In the genomic region with DNA sequence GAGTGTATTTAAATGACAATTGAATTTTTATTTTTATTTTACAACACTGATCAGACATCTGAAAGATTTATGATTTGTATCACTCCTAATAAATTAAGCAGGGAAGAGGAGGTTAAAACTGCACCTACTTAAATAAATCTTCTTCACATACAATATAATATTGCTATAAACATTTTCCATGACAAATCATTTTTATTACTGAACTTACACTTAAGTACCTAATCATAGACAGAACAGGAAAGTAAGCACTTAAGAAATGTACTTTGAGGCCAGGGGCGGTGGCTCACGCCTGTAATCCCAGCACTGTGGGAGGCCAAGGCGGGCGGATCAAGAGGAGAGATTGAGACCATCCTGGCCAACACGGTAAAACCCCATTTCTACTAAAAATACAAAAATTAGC, we compare ENCODE assay signal across 15 cellular contexts. TPM values are rescaled to one million over a fixed set of nuclear protein-coding genes. Genes with fewer than 3 reads are reported as not detected.
A peak's percentile ranks its signal among the peaks of the same experiment; 100 is the strongest.
DNase-seq lines count a peak whose midpoint lies in the region; ATAC-seq and TF ChIP-seq lines count a peak whose summit lies in the region.
"Had no signal": no experiment of that assay in that cellular context is flagged by ENCODE, and none has a peak within 500 bp of the region (broad histone marks: within the 10 kb centered on the region; RNA-seq: fewer than 3 reads in every experiment).

No MANE protein-coding gene starts in this region.

- H3K14ac ChIP-seq in IMR-90 (replicated peaks; ENCODE audit: low read depth, low read length) (no peak overlapping the region), trophoblast cell (ENCODE audit: low read length) (peak overlapping the region; percentile 91)

- 0 out of 2 replicates have a peak overlapping the region, but pooled peaks have one; percentile 13 for H4K91ac ChIP-seq in IMR-90 (ENCODE audit: insufficient read depth, low read depth, low read length)
- H4K91ac ChIP-seq in trophoblast cell (ENCODE audit: low read depth, low read length), result peak overlapping the region; percentile 85

- H4K8ac ChIP-seq in IMR-90 (ENCODE audit: low read depth in 2 of 2, low read length in 2 of 2) (0 out of 4 replicates have a peak overlapping the region, but pooled peaks of 1 of the 2 experiments have one; percentile 11), trophoblast cell (ENCODE audit: low read depth, low read length) (no peak overlapping the region)

- peaks cover 7% of the 10 kb centered on the region for H3K9me1 ChIP-seq in IMR-90 (ENCODE audit: insufficient read depth, low read length)

- ATAC-seq in IMR-90 (ENCODE audit: low read depth), result no peak
- ATAC-seq: activated T-helper 17 cell treated with anti-CD3 and anti-CD28 coated beads, Interleukin-2, amount 50 U/mL, for 72 hours had no signal

- in situ Hi-C loops in IMR-90 (cut with MboI; ENCODE audit: low sequenced_read_pairs) (no loop called here), HAP-1 (cut with MboI; ENCODE audit: low sequenced_read_pairs) (no loop called here)

- no CpG with 5 or more reads among the region's 5 CpGs for WGBS in IMR-90 (ENCODE audit: extremely low coverage in 2 of 2, insufficient read length in 1 of 2), 2 experiments
- no CpG with 5 or more reads among the region's 5 CpGs for WGBS in trophoblast cell (ENCODE audit: extremely low coverage, insufficient coverage, insufficient read length)

- no peak overlapping the region for H2AFZ ChIP-seq in ACC112 (ENCODE audit: low read length, unreplicated experiment)
- no peak overlapping the region for H2AFZ ChIP-seq in IMR-90 (replicated peaks; ENCODE audit: low read length, poor library complexity)
- H2AFZ ChIP-seq in fibroblast of lung (ENCODE audit: low read length), result no peak overlapping the region
- H2AFZ ChIP-seq in trophoblast cell (ENCODE audit: insufficient read depth, low read length, poor library complexity), result no peak overlapping the region

- no peak overlapping the region for H4K5ac ChIP-seq in IMR-90 (ENCODE audit: low read depth, low read length)

- H2AK5ac ChIP-seq in IMR-90 (ENCODE audit: low read depth, low read length) (peak overlapping the region; percentile 57; the same call in 1 of the 2 replicates), trophoblast cell (ENCODE audit: low read length) (no peak overlapping the region)

- peaks cover 3% of the 10 kb centered on the region; the same call in 1 of the 2 replicates for H4K20me1 ChIP-seq in IMR-90 (ENCODE audit: insufficient read depth, low read length)
- H4K20me1 ChIP-seq in fibroblast of lung (ENCODE audit: control insufficient read depth, extremely low read depth, insufficient read depth, low read length), result no peaks in the 10 kb centered on the region

- H3K36me3 ChIP-seq in ACC112 (ENCODE audit: insufficient read depth, low read length) (0 out of 2 replicates have a peak, but pooled peaks cover 5% of the 10 kb centered on the region), IMR-90 (ENCODE audit: control insufficient read depth, insufficient read depth, low read length) (peaks cover 2% of the 10 kb centered on the region; the same call in 1 of the 2 replicates), fibroblast of lung (ENCODE audit: control insufficient read depth, insufficient read depth, low read length) (peaks cover 1% of the 10 kb centered on the region), trophoblast cell (ENCODE audit: control insufficient read depth in 1 of 2, insufficient read depth in 2 of 2, low read length in 2 of 2) (peaks cover 8% of the 10 kb centered on the region in 2 experiments), HAP-1 (replicated peaks) (no peaks in the 10 kb centered on the region)

- no peak overlapping the region for H4K12ac ChIP-seq in trophoblast cell (ENCODE audit: low read depth, low read length)

- TF ChIP-seq RAD21 in IMR-90 (IDR thresholded peaks at IDR 0.05; ENCODE audit: low read length), result no peak

- H3K4me2 ChIP-seq in IMR-90 (ENCODE audit: low read depth, low read length) (no peak overlapping the region), fibroblast of lung (ENCODE audit: extremely low read depth, insufficient read depth, low read length) (peak overlapping the region; percentile 19), trophoblast cell (ENCODE audit: low read length) (no peak overlapping the region)
- H3K4me2 ChIP-seq: KMS-11 had no signal

- no peak overlapping the region for H2AK9ac ChIP-seq in IMR-90 (replicated peaks; ENCODE audit: low read depth, low read length, poor library complexity)

- no peaks in the 10 kb centered on the region for H3K27me3 ChIP-seq in ACC112 (ENCODE audit: insufficient read depth, low read length)
- no peaks in the 10 kb centered on the region for H3K27me3 ChIP-seq in IMR-90 (ENCODE audit: control insufficient read depth, insufficient read depth, low read length)
- H3K27me3 ChIP-seq in fibroblast of lung (ENCODE audit: control insufficient read depth, insufficient read depth, low read length), result no peaks in the 10 kb centered on the region
- H3K27me3 ChIP-seq in trophoblast cell (ENCODE audit: insufficient read depth, low read length), result no peaks in the 10 kb centered on the region
- H3K27me3 ChIP-seq in HAP-1 (ENCODE audit: low read depth), result no peaks in the 10 kb centered on the region
- H3K27me3 ChIP-seq: esophagus squamous epithelium had no signal

- no peak overlapping the region for H3K18ac ChIP-seq in IMR-90 (ENCODE audit: low read depth, low read length)
- no peak overlapping the region for H3K18ac ChIP-seq in trophoblast cell (ENCODE audit: low read length)

- H2BK120ac ChIP-seq in IMR-90 (ENCODE audit: low read depth, low read length) (peak overlapping the region; percentile 26), trophoblast cell (ENCODE audit: insufficient read depth, low read length, poor library complexity) (peak overlapping the region; percentile 88)

- H3K56ac ChIP-seq in IMR-90 (ENCODE audit: extremely low read depth, insufficient read depth, low read length), result no peak overlapping the region

- no peak overlapping the region for H2BK15ac ChIP-seq in IMR-90 (ENCODE audit: low read depth, low read length)

- H3K79me1 ChIP-seq in IMR-90 (ENCODE audit: low read depth in 1 of 2, low read length in 2 of 2) (peaks cover 4 to 43% of the 10 kb centered on the region in 2 experiments), trophoblast cell (ENCODE audit: low read length) (peaks cover 17% of the 10 kb centered on the region)

- H3K4ac ChIP-seq in IMR-90 (ENCODE audit: low read depth, low read length) (0 out of 2 replicates have a peak overlapping the region, but pooled peaks have one; percentile 39), trophoblast cell (ENCODE audit: low read depth, low read length) (no peak overlapping the region)

- no peak for TF ChIP-seq POLR2A in IMR-90 (IDR thresholded peaks at IDR 0.05; ENCODE audit: low read depth, low read length)

- dilution Hi-C loops in IMR-90 (cut with HindIII; ENCODE audit: low sequenced_read_pairs, unreplicated experiment), result no loop called here

- no TSS peak for BruUV-seq in IMR-90 (replicated peaks; lab: Mats Ljungman, UMichigan)

- intact Hi-C loops in IMR-90 (cut with micrococcal nuclease), result loop anchor here (5.0 kb wide), 1 partner anchor 48 kb away; the partner anchor contains the start of gene HBEGF

- H3K23ac ChIP-seq in IMR-90 (ENCODE audit: low read depth, low read length) (no peak overlapping the region), trophoblast cell (ENCODE audit: low read length) (no peak overlapping the region)

- H3K4me3 ChIP-seq in ACC112 (ENCODE audit: low read depth, low read length) (no peak overlapping the region), IMR-90 (ENCODE audit: insufficient read depth, low read depth, low read length) (no peak overlapping the region), fibroblast of lung (replicated peaks in 1 of 4; ENCODE audit: control extremely low read depth in 1 of 4, insufficient read depth in 1 of 4, low read depth in 3 of 4, low read length in 4 of 4) (no peak overlapping the region), trophoblast cell (ENCODE audit: low read depth, low read length) (no peak overlapping the region), HAP-1 (no peak overlapping the region)
- H3K4me3 ChIP-seq: esophagus squamous epithelium had no signal

- TF ChIP-seq CTCF in IMR-90 (conservative IDR thresholded peaks at IDR 0.05; ENCODE audit: low read depth, low read length) (no peak), fibroblast of lung (conservative IDR thresholded peaks at IDR 0.05 in 1 of 2, IDR thresholded peaks at IDR 0.05 in 1 of 2; ENCODE audit: low read depth in 1 of 2, low read length in 2 of 2) (no peak)

- no peak overlapping the region for H2BK5ac ChIP-seq in IMR-90 (ENCODE audit: low read depth, low read length, poor library complexity, severe bottlenecking)
- H2BK5ac ChIP-seq in trophoblast cell (ENCODE audit: low read depth, low read length, poor library complexity), result peak overlapping the region; percentile 95

- peak overlapping the region; percentile 87 for H3K27ac ChIP-seq in ACC112 (ENCODE audit: low read depth, low read length)
- peak overlapping the region; percentile 43; the same call in 1 of the 2 replicates for H3K27ac ChIP-seq in IMR-90 (ENCODE audit: insufficient read depth, low read length)
- peak overlapping the region; percentile 44 for H3K27ac ChIP-seq in fibroblast of lung (ENCODE audit: insufficient read depth, low read length)
- peak overlapping the region; percentile 94 for H3K27ac ChIP-seq in trophoblast cell (ENCODE audit: low read depth, low read length)
- H3K27ac ChIP-seq: esophagus squamous epithelium, KMS-11 had no signal

- no peak overlapping the region for H2BK12ac ChIP-seq in trophoblast cell (ENCODE audit: low read length)

- peaks cover 64% of the 10 kb centered on the region for H3K79me2 ChIP-seq in ACC112 (ENCODE audit: control insufficient read depth, insufficient read depth, low read length, unreplicated experiment)
- H3K79me2 ChIP-seq in fibroblast of lung (ENCODE audit: control insufficient read depth, insufficient read depth, low read length), result peaks cover 46% of the 10 kb centered on the region
- peaks cover 6% of the 10 kb centered on the region for H3K79me2 ChIP-seq in trophoblast cell (ENCODE audit: control insufficient read depth, insufficient read depth, low read length, poor library complexity)

- DNase-seq in IMR-90, result no peak
- DNase-seq in fibroblast of lung (ENCODE audit: low read depth in 2 of 2), result no peak
- no peak for DNase-seq in trophoblast cell
- DNase-seq in activated naive CD4-positive, alpha-beta T cell treated with Interleukin-2 at 50 U/mL for 16 hours, result no peak
- DNase-seq in HK-2 (ENCODE audit: unreplicated experiment), result no peak
- DNase-seq in ecto neural progenitor cell (ENCODE audit: low spot score), result no peak
- no peak for DNase-seq in HAP-1 (ENCODE audit: low spot score in 2 of 2)
- DNase-seq: CD8-positive, alpha-beta memory T cell; esophagus squamous epithelium; naive B cell; NCI-H510A; stimulated activated CD8-positive, alpha-beta memory T cell treated with anti-CD3 and anti-CD28 coated beads, Interleukin-4, amount 100 ng/mL, for 48 hours had no signal

- 0 out of 2 replicates have a peak overlapping the region, but pooled peaks have one; percentile 23 for H2BK20ac ChIP-seq in IMR-90 (ENCODE audit: low read depth, low read length)

- H3K9me3 ChIP-seq in IMR-90 (ENCODE audit: control insufficient read depth, insufficient read depth, low read length), result no peaks in the 10 kb centered on the region
- H3K9me3 ChIP-seq in fibroblast of lung (ENCODE audit: control insufficient read depth, insufficient read depth, low read depth, low read length), result no peaks in the 10 kb centered on the region
- no peaks in the 10 kb centered on the region for H3K9me3 ChIP-seq in trophoblast cell (ENCODE audit: insufficient read depth, low read depth, low read length)
- H3K9me3 ChIP-seq in HAP-1, result no peaks in the 10 kb centered on the region
- H3K9me3 ChIP-seq: esophagus squamous epithelium had no signal

- H3K4me1 ChIP-seq in ACC112 (ENCODE audit: control insufficient read depth, insufficient read depth, low read length, unreplicated experiment) (peaks cover 77% of the 10 kb centered on the region), IMR-90 (ENCODE audit: control insufficient read depth, insufficient read depth, low read length) (peaks cover 5% of the 10 kb centered on the region), fibroblast of lung (ENCODE audit: control insufficient read depth, extremely low read depth, insufficient read depth, low read length) (peaks cover 10% of the 10 kb centered on the region), trophoblast cell (ENCODE audit: control insufficient read depth in 1 of 2, insufficient read depth in 2 of 2, low read length in 2 of 2) (peaks cover 2 to 8% of the 10 kb centered on the region in 2 experiments), HAP-1 (peaks cover 46% of the 10 kb centered on the region)

- H3K9ac ChIP-seq in IMR-90 (ENCODE audit: low read depth, low read length) (no peak overlapping the region), fibroblast of lung (ENCODE audit: insufficient read depth, low read length) (no peak overlapping the region), trophoblast cell (ENCODE audit: low read length) (no peak overlapping the region)
- H3K9ac ChIP-seq: KMS-11 had no signal

- CTCF ChIA-PET in IMR-90 (lab: Yijun Ruan, JAX), result no interaction called here

- POLR2A ChIA-PET in IMR-90 (lab: Charles Lee; ENCODE audit: unreplicated experiment), result no interaction called here

RNA-seq across cellular contexts. Expression of gene PFDN1, which starts 3.8 kb away (rescaled TPM):
- total RNA-seq in IMR-90 (2012; rRNA removed) (92.8 and 98.8 TPM in 2 replicates), fibroblast of lung (34.4 and 35.5 TPM in 2 replicates)
- polyA plus RNA-seq in IMR-90 (2012; rRNA removed) (134 and 140 TPM in 2 replicates), fibroblast of lung (125 and 140 TPM in 2 replicates)
- polyA plus RNA-seq in IMR-90 (2012; cell fraction: cytosol; rRNA removed), result 85.4 and 108 TPM in 2 replicates
- polyA plus RNA-seq in IMR-90 (2012; cell fraction: nucleus; rRNA removed; ENCODE audit: low replicate concordance), result 39.7 and 45.7 TPM in 2 replicates
- 96.9 and 99.0 TPM in 2 replicates for polyA plus RNA-seq in fibroblast of lung (2012)
- 62.6 and 168 TPM in 2 replicates for polyA minus RNA-seq in fibroblast of lung (ENCODE audit: low replicate concordance)
- polyA plus RNA-seq in trophoblast cell (2013), result 210 and 218 TPM in 2 replicates

RNA-seq across cellular contexts. Expression of gene HBEGF, which starts 47.3 kb away (rescaled TPM):
- total RNA-seq in IMR-90 (2012; rRNA removed), result 18.8 and 26.9 TPM in 2 replicates
- 36.1 and 48.7 TPM in 2 replicates for polyA plus RNA-seq in IMR-90 (2012; rRNA removed)
- polyA plus RNA-seq in IMR-90 (2012; cell fraction: cytosol; rRNA removed), result 31.0 and 54.1 TPM in 2 replicates
- polyA plus RNA-seq in IMR-90 (2012; cell fraction: nucleus; rRNA removed; ENCODE audit: low replicate concordance), result 41.9 and 95.5 TPM in 2 replicates
- total RNA-seq in fibroblast of lung, result 1.8 TPM in 2 replicates
- polyA plus RNA-seq in fibroblast of lung, result 8.7 and 10.3 TPM in 2 replicates
- 6.5 and 7.9 TPM in 2 replicates for polyA plus RNA-seq in fibroblast of lung (2012)
- polyA minus RNA-seq in fibroblast of lung (ENCODE audit: low replicate concordance), result 2.4 and 4.0 TPM in 2 replicates
- 15.7 and 18.8 TPM in 2 replicates for polyA plus RNA-seq in trophoblast cell (2013)
- polyA plus RNA-seq: CD8-positive, alpha-beta memory T cell had no signal

Comparison
In these comparisons a context has a peak if more than half of its experiments do, and no peak if none do; other contexts are left out.
1. H3K27ac ChIP-seq: peak in every context shown above with its lines; median percentile 94 in trophoblast cell; 87 in ACC112; 44 in fibroblast of lung; 43 in IMR-90.